ENCODE assay signal across 23 cellular contexts in the genomic region with DNA sequence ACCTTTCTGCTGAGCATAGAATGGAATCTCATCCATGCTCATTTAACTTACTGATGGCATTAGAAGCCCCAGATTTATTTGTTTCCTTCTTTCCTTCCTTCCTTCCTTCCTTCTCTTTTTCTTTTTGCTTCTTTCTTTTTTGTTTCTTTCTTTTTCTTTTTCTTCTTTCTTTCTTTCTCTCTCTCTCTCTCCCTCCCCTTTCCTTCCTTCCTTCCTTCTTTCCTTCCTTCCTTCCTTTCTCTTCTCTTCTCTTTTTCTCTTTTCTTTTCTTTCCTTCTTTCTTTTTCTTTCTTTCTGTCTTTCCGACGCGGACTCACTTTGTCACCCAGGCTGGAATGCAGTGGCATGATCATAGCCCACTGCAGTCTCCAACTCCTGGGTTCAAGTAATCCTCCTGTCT. TPM values are rescaled to one million over a fixed set of nuclear protein-coding genes. Genes with fewer than 3 reads are reported as not detected.
DNase-seq lines count a peak whose midpoint lies in the region; ATAC-seq, FAIRE-seq and TF ChIP-seq lines count a peak whose summit lies in the region.
"Had no signal": no experiment of that assay in that cellular context is flagged by ENCODE, and none has a peak within 500 bp of the region (broad histone marks: within the 10 kb centered on the region; RNA-seq: fewer than 3 reads in every experiment).

No MANE protein-coding gene starts in this region.

- no peaks in the 10 kb centered on the region for H4K20me1 ChIP-seq in K562 (replicated peaks; ENCODE audit: control insufficient read depth, insufficient read depth, low read length)

- no peaks in the 10 kb centered on the region for H3K27me3 Mint-ChIP-seq in progenitor cell of endocrine pancreas
- H3K27me3 Mint-ChIP-seq: CD4-positive, alpha-beta memory T cell had no signal

- H3K9me3 ChIP-seq in A673 (ENCODE audit: low read depth, low read length, poor library complexity, severe bottlenecking) (no peaks in the 10 kb centered on the region), HEK293 (ENCODE audit: control insufficient read depth, insufficient read depth, low read depth, low read length) (no peaks in the 10 kb centered on the region), K562 (replicated peaks; ENCODE audit: control insufficient read depth, insufficient read depth, low read depth, low read length) (no peaks in the 10 kb centered on the region)
- H3K9me3 ChIP-seq: BE2C, HAP-1 had no signal

- no peaks in the 10 kb centered on the region for H3K27me3 ChIP-seq in A673 (replicated peaks; ENCODE audit: insufficient read depth, low read depth, low read length, poor library complexity)
- H3K27me3 ChIP-seq in K562 (ENCODE audit: control insufficient read depth in 2 of 2, insufficient read depth in 2 of 2, low read length in 2 of 2): peaks cover 0 to 21% of the 10 kb centered on the region in 2 experiments; a peak in 3 of 5 replicates
- H3K27me3 ChIP-seq: BE2C had no signal

- no peak overlapping the region for H3K4me3 Mint-ChIP-seq in progenitor cell of endocrine pancreas (ENCODE audit: low read depth)
- H3K4me3 Mint-ChIP-seq: CD4-positive, alpha-beta memory T cell had no signal

- DNase-seq in A673 (ENCODE audit: low spot score) (peak; percentile 33), K562 (ENCODE audit: extremely low read depth in 1 of 4, low spot score in 3 of 4) (no peak), progenitor cell of endocrine pancreas (ENCODE audit: low spot score, unreplicated experiment) (no peak), NCI-H2081 treated with DMSO at 0.1 percent for 48 hours (lab: John Stamatoyannopoulos, UW) (no peak), NCI-H128 (lab: John Stamatoyannopoulos, UW; ENCODE audit: unreplicated experiment) (no peak)
- DNase-seq: ACHN; BE2C; C1 segment of cervical spinal cord; Calu3; CD4-positive, alpha-beta memory T cell; COR-L47; DMS53; DMS79 treated with DMSO at 0.1 percent for 48 hours; GF-D8; GOT3 had no signal

- ATAC-seq in K562: no peak
- no peak for ATAC-seq in HG03432 (IDR thresholded peaks at IDR 0.05; ENCODE audit: unreplicated experiment)

- no peak overlapping the region for H3K27ac ChIP-seq in A673 (ENCODE audit: low read depth, low read length, poor library complexity, severe bottlenecking)
- no peak overlapping the region for H3K27ac ChIP-seq in HEK293 (ENCODE audit: extremely low read depth, low read depth, low read length)
- H3K27ac ChIP-seq in K562 (ENCODE audit: extremely low read depth, low read depth, low read length): no peak overlapping the region
- H3K27ac ChIP-seq: 22Rv1 had no signal

- peaks cover 11% of the 10 kb centered on the region for H3K36me3 Mint-ChIP-seq in progenitor cell of endocrine pancreas (ENCODE audit: insufficient read depth)
- H3K36me3 Mint-ChIP-seq: CD4-positive, alpha-beta memory T cell had no signal

- no peaks in the 10 kb centered on the region for H3K9me3 Mint-ChIP-seq in progenitor cell of endocrine pancreas (ENCODE audit: low read depth)
- H3K9me3 Mint-ChIP-seq: CD4-positive, alpha-beta memory T cell had no signal

- H2AFZ ChIP-seq in K562 (ENCODE audit: low read depth, low read length): no peak overlapping the region

- H3K79me2 ChIP-seq in K562 (ENCODE audit: control insufficient read depth, insufficient read depth, low read length): no peaks in the 10 kb centered on the region

- H3K4me3 ChIP-seq in A673 (ENCODE audit: low read depth, low read length, poor library complexity, severe bottlenecking): no peak overlapping the region
- H3K4me3 ChIP-seq in HEK293 (ENCODE audit: low read depth, low read length): no peak overlapping the region
- no peak overlapping the region for H3K4me3 ChIP-seq in K562
- H3K4me3 ChIP-seq: HAP-1 had no signal

- no peaks in the 10 kb centered on the region for H3K9me1 ChIP-seq in K562 (ENCODE audit: control insufficient read depth, insufficient read depth, low read length)

- TF ChIP-seq POLR2A in K562 (conservative IDR thresholded peaks at IDR 0.05): no peak

- 19% methylated on average over 3 of the region's 3 CpGs for WGBS in K562 (ENCODE audit: insufficient coverage, low coverage, missing lambda C conversion rate)

- BruUV-seq in A673 (replicated peaks; lab: Mats Ljungman, UMichigan) (no TSS peak), K562 (replicated peaks; lab: Mats Ljungman, UMichigan) (no TSS peak)

- H3K4me1 ChIP-seq in A673 (ENCODE audit: insufficient read depth, low read length, poor library complexity, severe bottlenecking) (peaks cover 4% of the 10 kb centered on the region), HEK293 (ENCODE audit: control insufficient read depth, insufficient read depth, low read length) (no peaks in the 10 kb centered on the region), K562 (replicated peaks in 1 of 2; ENCODE audit: control insufficient read depth in 2 of 2, insufficient read depth in 2 of 2, low read length in 2 of 2) (peaks cover 0 to 5% of the 10 kb centered on the region in 2 experiments; a peak in 1 of 5 replicates)
- H3K4me1 ChIP-seq: BE2C had no signal

- H3K4me2 ChIP-seq in K562 (ENCODE audit: insufficient read depth, low read length): no peak overlapping the region

- no peak overlapping the region for H3K9ac ChIP-seq in K562 (ENCODE audit: insufficient read depth in 1 of 2, low read depth in 2 of 2, low read length in 2 of 2)

- CTCF ChIA-PET in A673 (lab: Charles Lee): no interaction called here
- CTCF ChIA-PET in HEK293 (lab: Yijun Ruan, JAX): interaction anchor here (0.6 to 1.2 kb wide), 2 partner anchors 15 to 16 kb away, joined by 3 to 5 read pairs; no protein-coding TSS in a partner anchor
- CTCF ChIA-PET in K562 (lab: Yijun Ruan, JAX; ENCODE audit: low intra/inter-chr PET ratio): no interaction called here

- H3K4me1 Mint-ChIP-seq in progenitor cell of endocrine pancreas (ENCODE audit: low read depth): peaks cover 2% of the 10 kb centered on the region
- H3K4me1 Mint-ChIP-seq: CD4-positive, alpha-beta memory T cell had no signal

- in situ Hi-C loops in K562 (cut with MboI): loop anchor here (25.0 kb wide), 2 partner anchors 1024 to 1174 kb away; partner anchors contain the start of gene TXNRD1

- no peak for FAIRE-seq in K562 (lab: Jason Lieb, UNC)
- FAIRE-seq: A204.1, GM12891, GM18507, H54 had no signal

- TF ChIP-seq EP300 in K562 (IDR thresholded peaks at IDR 0.05; ENCODE audit: low read length): no peak

- POLR2A ChIA-PET in A673 (lab: Charles Lee; ENCODE audit: low non-redundant PET) (no interaction called here), HEK293 (lab: Yijun Ruan, JAX) (no interaction called here), K562 (lab: Yijun Ruan, JAX) (interaction anchor here (0.5 kb wide), 1 partner anchor 92 kb away, joined by 3 read pairs; no protein-coding TSS in a partner anchor)

- TF ChIP-seq CTCF in A673 (conservative IDR thresholded peaks at IDR 0.05; ENCODE audit: low read depth, low read length): no peak
- no peak for TF ChIP-seq CTCF in HEK293 (tag by site-specific recombination; IDR thresholded peaks at IDR 0.05)
- TF ChIP-seq CTCF in K562 (IDR thresholded peaks at IDR 0.05 in 2 of 3, conservative IDR thresholded peaks at IDR 0.05 in 1 of 3; ENCODE audit: insufficient read depth in 2 of 3, low read depth in 1 of 3, low read length in 3 of 3): no peak
- no peak for TF ChIP-seq CTCF in progenitor cell of endocrine pancreas (IDR thresholded peaks at IDR 0.05; ENCODE audit: unreplicated experiment)

- TF ChIP-seq RAD21 in K562 (CRISPR knock-in tag; conservative IDR thresholded peaks at IDR 0.05 in 1 of 2, IDR thresholded peaks at IDR 0.05 in 1 of 2): no peak

- intact Hi-C loops in A673 (cut with micrococcal nuclease; ENCODE audit: unreplicated experiment): loop anchor here (10.0 kb wide), 1 partner anchor 1182 kb away; no protein-coding TSS in a partner anchor
- intact Hi-C loops in K562 (cut with micrococcal nuclease): loop anchor here (10.0 kb wide), 2 partner anchors 332 to 1002 kb away; no protein-coding TSS in a partner anchor

- peak overlapping the region; percentile 72 for H3K27ac Mint-ChIP-seq in progenitor cell of endocrine pancreas

- H3K36me3 ChIP-seq in A673 (ENCODE audit: insufficient read depth, low read length, poor library complexity, severe bottlenecking): no peaks in the 10 kb centered on the region
- no peaks in the 10 kb centered on the region; a peak in 1 of 3 replicates for H3K36me3 ChIP-seq in HEK293 (ENCODE audit: control insufficient read depth in 2 of 2, insufficient read depth in 1 of 2, low read length in 2 of 2)
- H3K36me3 ChIP-seq in K562 (ENCODE audit: control insufficient read depth, insufficient read depth, low read length): no peaks in the 10 kb centered on the region
- H3K36me3 ChIP-seq: BE2C, HAP-1 had no signal

TF ChIP-seq in K562, 482 proteins besides CTCF, POLR2A, EP300 and RAD21 (continues in another document):
- TF ChIP-seq HMBOX1 (IDR thresholded peaks at IDR 0.05) (no peak), GABPA (tag; conservative IDR thresholded peaks at IDR 0.05; ENCODE audit: low read depth) (no peak)

RNA-seq across cellular contexts. Expression of gene C12orf75, which starts 55.9 kb away (rescaled TPM):
- total RNA-seq in A673 (2021) (46.0 and 47.4 TPM in 2 replicates), K562 (2014; rRNA removed) (not detected in 2 replicates), K562 (2014; rRNA removed; fragmentation: Illumina TruSeq; extraction: Trizol) (0.29 and 0.36 TPM in 2 replicates), K562 (2015; rRNA removed; fragmentation: Illumina TruSeq; extraction: Trizol) (not detected in 2 replicates), K562 (2021) (0.56 and 0.80 TPM in 2 replicates), progenitor cell of endocrine pancreas (228 and 231 TPM in 2 replicates)
- 0.88 TPM in 1 of 2 replicates, not detected in the other for total RNA-seq in K562 (2011; cell fraction: chromatin; rRNA removed; ENCODE audit: low replicate concordance)
- total RNA-seq in K562 (2011; cell fraction: nucleolus; rRNA removed): not detected in 2 replicates
- not detected in 2 replicates for total RNA-seq in K562 (2011; cell fraction: nucleoplasm; rRNA removed)
- polyA plus RNA-seq in K562 (2011; rRNA removed) (0.28 and 0.82 TPM in 2 replicates), K562 (2014; fragmentation: Illumina TruSeq; extraction: Trizol) (0.16 and 0.29 TPM in 2 replicates), K562 (2014; fragmentation: Nextera tagmentation; extraction: Ambion mirVana) (under 1 TPM in 1 of 2 experiments, not detected in 1; 0.06 TPM), K562 (2014; rRNA removed) (0.16 TPM in 1 of 2 replicates, not detected in the other)
- 0.15 and 0.40 TPM in 2 replicates for polyA plus RNA-seq in K562 (2011; cell fraction: cytosol; rRNA removed)
- 0.34 TPM in 1 of 2 replicates, not detected in the other for polyA plus RNA-seq in K562 (2011; cell fraction: nucleus; rRNA removed)
- 0.23 and 0.25 TPM in 2 replicates for polyA plus RNA-seq in K562 (2012)
- 0.49 TPM in 1 of 2 replicates, not detected in the other for polyA minus RNA-seq in K562 (2011; rRNA and poly(A)+ RNA removed)
- polyA minus RNA-seq in K562 (2011; cell fraction: cytosol; rRNA and poly(A)+ RNA removed): 1.3 TPM in 1 of 2 replicates, not detected in the other
- not detected in 2 replicates for polyA minus RNA-seq in K562 (2011; cell fraction: nucleus; rRNA and poly(A)+ RNA removed)

Comparison
In these comparisons a context has a peak if more than half of its experiments do, and no peak if none do; other contexts are left out.
1. RNA of gene C12orf75, which starts 55.9 kb away (total RNA-seq): 228 to 231 TPM in progenitor cell of endocrine pancreas and 46.0 to 47.4 TPM in A673; 0.29 to 0.88 TPM in K562; every median in the first group is over 10 times any median in the second.